ENCODE assay signal across 22 cellular contexts in the genomic region with DNA sequence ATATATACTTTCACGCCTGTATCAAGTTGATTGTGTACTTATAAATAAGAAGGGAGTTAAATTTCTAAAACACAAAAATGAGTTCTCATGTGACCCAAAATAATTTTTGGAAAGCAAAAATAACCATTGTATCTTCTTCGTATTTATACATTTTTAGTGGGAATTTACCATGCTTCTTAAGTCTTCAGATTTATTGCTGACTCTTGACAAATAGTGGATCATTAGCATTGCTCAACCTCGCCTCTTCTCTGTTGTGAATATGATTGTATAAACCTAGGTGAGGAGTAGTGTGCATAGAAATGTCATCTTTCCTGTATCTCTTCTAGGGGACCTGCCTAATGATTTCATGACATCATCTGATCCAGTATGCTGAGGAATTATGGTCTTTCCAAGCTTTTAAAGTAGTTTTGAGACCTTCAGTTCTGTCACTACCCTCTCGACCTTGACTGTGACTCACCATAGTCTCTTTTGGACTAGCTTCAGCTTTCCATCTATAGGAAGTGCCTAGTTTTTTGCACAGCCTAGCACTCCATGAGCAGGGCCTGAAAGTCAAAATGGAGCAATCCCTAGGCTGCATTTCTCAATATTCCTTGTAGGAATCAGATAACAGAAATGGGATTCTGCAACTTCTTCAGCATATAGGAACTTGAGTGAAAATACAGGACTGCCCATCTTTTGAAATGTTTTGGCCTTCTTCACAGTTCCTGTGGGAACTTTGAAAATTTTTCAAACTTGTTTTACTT.
"Had no signal": no experiment of that assay in that cellular context is flagged by ENCODE, and none has a peak within 500 bp of the region (broad histone marks: within the 10 kb centered on the region; RNA-seq: fewer than 3 reads in every experiment).

No MANE protein-coding gene starts in this region.

- H3K4me3 Mint-ChIP-seq: activated CD4-positive, alpha-beta memory T cell treated with anti-CD3 and anti-CD28 coated beads, Interleukin-2, amount 10 ng/mL, durations not matched to agents 7 days and 5 days; activated naive CD8-positive, alpha-beta T cell treated with anti-CD3 and anti-CD28 coated beads, Interleukin-2, amount 10 ng/mL, durations not matched to agents 7 days and 5 days; natural killer cell had no signal

- H3K4me1 Mint-ChIP-seq: activated CD4-positive, alpha-beta memory T cell treated with anti-CD3 and anti-CD28 coated beads, Interleukin-2, amount 10 ng/mL, durations not matched to agents 7 days and 5 days; activated naive CD8-positive, alpha-beta T cell treated with anti-CD3 and anti-CD28 coated beads, Interleukin-2, amount 10 ng/mL, durations not matched to agents 7 days and 5 days; natural killer cell had no signal

- H3K4me1 ChIP-seq: ascending aorta, foreskin keratinocyte, spleen had no signal

- H3K27ac ChIP-seq: ascending aorta, epithelial cell of prostate, foreskin keratinocyte, spleen, VCaP had no signal

- DNase-seq: activated CD4-positive, alpha-beta memory T cell treated with anti-CD3 and anti-CD28 coated beads, Interleukin-2, amount 10 ng/mL, durations not matched to agents 7 days and 5 days; activated gamma-delta T cell; activated naive CD8-positive, alpha-beta T cell treated with anti-CD3 and anti-CD28 coated beads, Interleukin-2, amount 10 ng/mL, durations not matched to agents 7 days and 5 days; activated T-cell treated with anti-CD3 and anti-CD28 coated beads, Interleukin-2, amount 50 U/mL, for 48 hours; caudate nucleus; cortex of kidney; effector memory CD4-positive, alpha-beta T cell; foreskin keratinocyte; head of caudate nucleus; mammary epithelial cell; natural killer cell; posterior cingulate gyrus; spleen; stimulated activated CD4-positive, alpha-beta T cell treated with anti-CD3 and anti-CD28 coated beads, Interleukin-2, amount 100 ng/mL, for 24 hours; stimulated activated naive CD4-positive, alpha-beta T cell; substantia nigra; T-helper 9 cell had no signal

- FAIRE-seq: islet of Langerhans had no signal

- H3K9me3 Mint-ChIP-seq: activated CD4-positive, alpha-beta memory T cell treated with anti-CD3 and anti-CD28 coated beads, Interleukin-2, amount 10 ng/mL, durations not matched to agents 7 days and 5 days; activated naive CD8-positive, alpha-beta T cell treated with anti-CD3 and anti-CD28 coated beads, Interleukin-2, amount 10 ng/mL, durations not matched to agents 7 days and 5 days; natural killer cell had no signal

- H3K9me3 ChIP-seq: ascending aorta, spleen had no signal

- H3K27ac Mint-ChIP-seq: activated CD4-positive, alpha-beta memory T cell treated with anti-CD3 and anti-CD28 coated beads, Interleukin-2, amount 10 ng/mL, durations not matched to agents 7 days and 5 days; activated naive CD8-positive, alpha-beta T cell treated with anti-CD3 and anti-CD28 coated beads, Interleukin-2, amount 10 ng/mL, durations not matched to agents 7 days and 5 days; natural killer cell had no signal

- H3K27me3 ChIP-seq: ascending aorta, foreskin keratinocyte, spleen had no signal

- H3K36me3 ChIP-seq: ascending aorta had no signal

- ATAC-seq: foreskin keratinocyte, left lobe of liver, natural killer cell had no signal

- H3K27me3 Mint-ChIP-seq: activated CD4-positive, alpha-beta memory T cell treated with anti-CD3 and anti-CD28 coated beads, Interleukin-2, amount 10 ng/mL, durations not matched to agents 7 days and 5 days; activated naive CD8-positive, alpha-beta T cell treated with anti-CD3 and anti-CD28 coated beads, Interleukin-2, amount 10 ng/mL, durations not matched to agents 7 days and 5 days had no signal

- H3K4me3 ChIP-seq: ascending aorta, spleen had no signal

- H3K36me3 Mint-ChIP-seq: natural killer cell had no signal
